In genomic region chr1:23558872-23559135, GRCh38 we compare ENCODE assay signal across 8 cellular contexts. TPM values are rescaled to one million over a fixed set of nuclear protein-coding genes. Genes with fewer than 3 reads are reported as not detected.
DNase-seq lines count a peak whose midpoint lies in the region; ATAC-seq lines count a peak whose summit lies in the region.

No MANE protein-coding gene starts in this region.

- H3K27ac ChIP-seq in iPS-20b (ENCODE audit: low read length), result peak overlapping the region; percentile 37
- H3K27ac ChIP-seq in substantia nigra (ENCODE audit: low read depth, low read length, poor library complexity, severe bottlenecking), result peak overlapping the region; percentile 77

- H3K9me3 Mint-ChIP-seq in activated CD4-positive, alpha-beta T cell treated with anti-CD3 and anti-CD28 coated beads for 36 hours (ENCODE audit: low read depth), result no peaks in the 10 kb centered on the region
- no peaks in the 10 kb centered on the region for H3K9me3 Mint-ChIP-seq in activated T-helper 2 cell treated with anti-CD3 and anti-CD28 coated beads, Interferon-gamma antibody, Interleukin-2, Interleukin-4, amounts not matched to agents 10 μg/mL and 5 μg/mL and 100 μg/mL, durations not matched to agents 14 hours and 24 hours and 36 hours

- H3K4me1 ChIP-seq in iPS-20b (ENCODE audit: insufficient read depth, low read length), result peaks cover 52% of the 10 kb centered on the region

- H3K4me3 Mint-ChIP-seq in activated CD4-positive, alpha-beta T cell treated with anti-CD3 and anti-CD28 coated beads for 36 hours, result peak overlapping the region; percentile 94
- peak overlapping the region; percentile 91 for H3K4me3 Mint-ChIP-seq in activated T-helper 2 cell treated with anti-CD3 and anti-CD28 coated beads, Interferon-gamma antibody, Interleukin-2, Interleukin-4, amounts not matched to agents 10 μg/mL and 5 μg/mL and 100 μg/mL, durations not matched to agents 14 hours and 24 hours and 36 hours (ENCODE audit: low read depth)

- peak overlapping the region; percentile 79 for H3K27ac Mint-ChIP-seq in activated CD4-positive, alpha-beta T cell treated with anti-CD3 and anti-CD28 coated beads for 36 hours
- peak overlapping the region; percentile 66 for H3K27ac Mint-ChIP-seq in activated T-helper 2 cell treated with anti-CD3 and anti-CD28 coated beads, Interferon-gamma antibody, Interleukin-2, Interleukin-4, amounts not matched to agents 10 μg/mL and 5 μg/mL and 100 μg/mL, durations not matched to agents 14 hours and 24 hours and 36 hours

- no peaks in the 10 kb centered on the region for H3K9me3 ChIP-seq in iPS-20b (ENCODE audit: insufficient read depth, low read depth, low read length)

- H3K36me3 ChIP-seq in iPS-20b (ENCODE audit: insufficient read depth, low read depth, low read length), result peaks cover 18% of the 10 kb centered on the region

- POLR2A ChIA-PET in activated CD4-positive, alpha-beta T cell treated with anti-CD3 and anti-CD28 coated beads for 36 hours (lab: Charles Lee), result interaction anchor here (0.8 to 1.5 kb wide), 4 partner anchors 19 to 76 kb away, joined by 3 to 7 read pairs (median 4); no protein-coding TSS in a partner anchor

- intact Hi-C loops in activated CD4-positive, alpha-beta T cell treated with anti-CD3 and anti-CD28 coated beads for 36 hours (cut with DNase I, micrococcal nuclease), result loop anchor here (1.0 to 5.0 kb wide), 8 partner anchors 18 to 398 kb away; partner anchors contain the start of genes ASAP3 (in 1 of the 2), E2F2 (in 1 of the 2), ELOA (in 1 of the 2) and PNRC2 (in 1 of the 2)
- intact Hi-C loops in activated T-helper 2 cell treated with anti-CD3 and anti-CD28 coated beads, Interferon-gamma antibody, Interleukin-2, Interleukin-4, amounts not matched to agents 10 μg/mL and 5 μg/mL and 100 μg/mL, durations not matched to agents 14 hours and 24 hours and 36 hours (cut with micrococcal nuclease), result loop anchor here (1.0 to 2.0 kb wide), 4 partner anchors 18 to 58 kb away; partner anchors contain the start of gene E2F2

- DNase-seq in activated CD4-positive, alpha-beta T cell treated with anti-CD3 and anti-CD28 coated beads for 36 hours, result peak; percentile 45
- no peak for DNase-seq in activated CD4-positive, alpha-beta T cell treated with anti-CD3 and anti-CD28 coated beads, Interleukin-2, amount 50 U/mL, for 4 hours
- DNase-seq in activated T-helper 2 cell treated with anti-CD3 and anti-CD28 coated beads, Interferon-gamma antibody, Interleukin-2, Interleukin-4, amounts not matched to agents 10 μg/mL and 5 μg/mL and 100 μg/mL, durations not matched to agents 14 hours and 24 hours and 36 hours (ENCODE audit: low spot score), result no peak
- no peak for DNase-seq in substantia nigra (lab: John Stamatoyannopoulos, UW)
- no peak for DNase-seq in NOMO-1 treated with DMSO at 0.1 percent for 48 hours (lab: John Stamatoyannopoulos, UW; ENCODE audit: unreplicated experiment)

- CTCF ChIA-PET in activated CD4-positive, alpha-beta T cell treated with anti-CD3 and anti-CD28 coated beads for 36 hours (lab: Charles Lee), result interaction anchor here (0.6 to 21.5 kb wide), 15 partner anchors 13 to 241 kb away, joined by 3 to 678 read pairs (median 4); no protein-coding TSS in a partner anchor

- H3K27me3 Mint-ChIP-seq in activated CD4-positive, alpha-beta T cell treated with anti-CD3 and anti-CD28 coated beads for 36 hours, result peaks cover 5% of the 10 kb centered on the region
- H3K27me3 Mint-ChIP-seq in activated T-helper 2 cell treated with anti-CD3 and anti-CD28 coated beads, Interferon-gamma antibody, Interleukin-2, Interleukin-4, amounts not matched to agents 10 μg/mL and 5 μg/mL and 100 μg/mL, durations not matched to agents 14 hours and 24 hours and 36 hours (ENCODE audit: low read depth), result peaks cover 40% of the 10 kb centered on the region

- peaks cover 23% of the 10 kb centered on the region for H3K36me3 Mint-ChIP-seq in activated CD4-positive, alpha-beta T cell treated with anti-CD3 and anti-CD28 coated beads for 36 hours (ENCODE audit: low read depth)
- peaks cover 14% of the 10 kb centered on the region for H3K36me3 Mint-ChIP-seq in activated T-helper 2 cell treated with anti-CD3 and anti-CD28 coated beads, Interferon-gamma antibody, Interleukin-2, Interleukin-4, amounts not matched to agents 10 μg/mL and 5 μg/mL and 100 μg/mL, durations not matched to agents 14 hours and 24 hours and 36 hours (ENCODE audit: low read depth)

- peak overlapping the region; percentile 86 for H3K9ac ChIP-seq in iPS-20b (ENCODE audit: low read depth, low read length)

- ATAC-seq in activated CD4-positive, alpha-beta T cell treated with anti-CD3 and anti-CD28 coated beads for 36 hours, result no peak
- ATAC-seq in GM18907 (IDR thresholded peaks at IDR 0.05; ENCODE audit: unreplicated experiment) (no peak), HG02970 (IDR thresholded peaks at IDR 0.05; ENCODE audit: low FRiP score, unreplicated experiment) (no peak)

- peaks cover 64% of the 10 kb centered on the region for H3K4me1 Mint-ChIP-seq in activated CD4-positive, alpha-beta T cell treated with anti-CD3 and anti-CD28 coated beads for 36 hours
- H3K4me1 Mint-ChIP-seq in activated T-helper 2 cell treated with anti-CD3 and anti-CD28 coated beads, Interferon-gamma antibody, Interleukin-2, Interleukin-4, amounts not matched to agents 10 μg/mL and 5 μg/mL and 100 μg/mL, durations not matched to agents 14 hours and 24 hours and 36 hours (ENCODE audit: low read depth), result peaks cover 74% of the 10 kb centered on the region

- peaks cover 20% of the 10 kb centered on the region for H3K27me3 ChIP-seq in iPS-20b (ENCODE audit: insufficient read depth, low read length)

- H3K4me3 ChIP-seq in iPS-20b (ENCODE audit: low read length), result peak overlapping the region; percentile 78

RNA-seq across cellular contexts. Expression of gene ID3, which starts 0.5 kb away (rescaled TPM):
- 10 to 100 TPM; 42.6 to 43.9 TPM for total RNA-seq in activated CD4-positive, alpha-beta T cell treated with anti-CD3 and anti-CD28 coated beads for 36 hours
- 24.7 and 26.9 TPM in 2 replicates for total RNA-seq in activated T-helper 2 cell treated with anti-CD3 and anti-CD28 coated beads, Interferon-gamma antibody, Interleukin-2, Interleukin-4, amounts not matched to agents 10 μg/mL and 5 μg/mL and 100 μg/mL, durations not matched to agents 14 hours and 24 hours and 36 hours

RNA-seq across cellular contexts. Expression of gene E2F2, which starts 27.8 kb away (rescaled TPM):
- total RNA-seq in activated CD4-positive, alpha-beta T cell treated with anti-CD3 and anti-CD28 coated beads for 36 hours, result 10 to 100 TPM; 25.0 to 32.0 TPM
- 17.2 and 18.6 TPM in 2 replicates for total RNA-seq in activated T-helper 2 cell treated with anti-CD3 and anti-CD28 coated beads, Interferon-gamma antibody, Interleukin-2, Interleukin-4, amounts not matched to agents 10 μg/mL and 5 μg/mL and 100 μg/mL, durations not matched to agents 14 hours and 24 hours and 36 hours
